Comparison of ENCODE assay signal across 1 cellular context in the genomic region with DNA sequence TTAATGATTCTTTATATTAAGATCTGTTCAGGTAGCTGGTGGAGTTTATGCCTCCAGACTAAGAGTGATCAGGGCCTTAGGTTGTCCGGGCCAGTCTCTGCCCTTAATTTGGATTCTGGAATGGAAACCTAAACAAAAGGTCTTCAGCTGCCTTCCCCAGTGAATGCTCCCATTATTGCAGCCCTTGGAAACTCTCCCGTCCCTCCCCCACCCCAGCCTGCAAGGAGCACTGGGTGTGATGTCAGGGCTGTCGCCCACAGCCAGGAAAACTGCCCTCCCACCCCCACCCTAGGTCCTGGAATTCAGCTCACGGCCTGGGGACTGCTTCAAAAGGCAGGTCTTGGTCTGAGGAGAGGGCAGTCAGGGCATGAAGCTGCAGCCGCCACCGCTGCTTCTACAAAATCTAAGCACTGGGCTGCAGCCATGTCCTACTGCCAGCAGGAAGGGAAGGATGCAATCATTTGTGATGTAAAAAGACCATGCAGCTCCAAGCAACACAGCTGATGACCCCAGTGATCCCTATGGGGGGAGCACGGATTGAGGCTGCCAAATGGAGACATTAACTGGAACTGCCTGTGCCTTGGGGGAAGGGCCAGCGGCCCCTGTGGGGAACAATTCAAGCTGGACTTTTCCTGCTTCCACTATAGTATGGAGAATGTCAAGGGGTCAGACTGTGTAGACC.
TF ChIP-seq lines count a peak whose summit lies in the region.

No MANE protein-coding gene starts in this region.

TF ChIP-seq in SK-N-SH, 30 proteins besides CTCF, POLR2A, EP300 and RAD21:
- TF ChIP-seq REST (IDR thresholded peaks at IDR 0.05; ENCODE audit: low read depth, low read length), result no peak
- TF ChIP-seq, protein P1, sequence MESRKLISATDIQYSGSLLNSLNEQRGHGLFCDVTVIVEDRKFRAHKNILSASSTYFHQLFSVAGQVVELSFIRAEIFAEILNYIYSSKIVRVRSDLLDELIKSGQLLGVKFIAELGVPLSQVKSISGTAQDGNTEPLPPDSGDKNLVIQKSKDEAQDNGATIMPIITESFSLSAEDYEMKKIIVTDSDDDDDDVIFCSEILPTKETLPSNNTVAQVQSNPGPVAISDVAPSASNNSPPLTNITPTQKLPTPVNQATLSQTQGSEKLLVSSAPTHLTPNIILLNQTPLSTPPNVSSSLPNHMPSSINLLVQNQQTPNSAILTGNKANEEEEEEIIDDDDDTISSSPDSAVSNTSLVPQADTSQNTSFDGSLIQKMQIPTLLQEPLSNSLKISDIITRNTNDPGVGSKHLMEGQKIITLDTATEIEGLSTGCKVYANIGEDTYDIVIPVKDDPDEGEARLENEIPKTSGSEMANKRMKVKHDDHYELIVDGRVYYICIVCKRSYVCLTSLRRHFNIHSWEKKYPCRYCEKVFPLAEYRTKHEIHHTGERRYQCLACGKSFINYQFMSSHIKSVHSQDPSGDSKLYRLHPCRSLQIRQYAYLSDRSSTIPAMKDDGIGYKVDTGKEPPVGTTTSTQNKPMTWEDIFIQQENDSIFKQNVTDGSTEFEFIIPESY (IDR thresholded peaks at IDR 0.05; ENCODE audit: borderline replicate concordance, low read depth), result no peak
- TF ChIP-seq CHD2 (IDR thresholded peaks at IDR 0.05; ENCODE audit: low read length, partially characterized antibody), result no peak
- no peak for TF ChIP-seq MEF2A (IDR thresholded peaks at IDR 0.05; ENCODE audit: borderline replicate concordance, low read depth)
- TF ChIP-seq MXI1 (IDR thresholded peaks at IDR 0.05; ENCODE audit: low read depth, low read length), result no peak
- TF ChIP-seq TEAD4 (IDR thresholded peaks at IDR 0.05; ENCODE audit: borderline replicate concordance, insufficient read depth), result no peak
- no peak for TF ChIP-seq TCF12 (IDR thresholded peaks at IDR 0.05)
- TF ChIP-seq TAF1 (IDR thresholded peaks at IDR 0.05; ENCODE audit: borderline replicate concordance, low read depth, low read length), result no peak
- no peak for TF ChIP-seq IRF3 (IDR thresholded peaks at IDR 0.05; ENCODE audit: low read depth, low read length)
- TF ChIP-seq FOXM1 (IDR thresholded peaks at IDR 0.05; ENCODE audit: low read depth), result no peak
- TF ChIP-seq MAX (IDR thresholded peaks at IDR 0.05; ENCODE audit: low read depth), result no peak
- TF ChIP-seq FOSL2 (IDR thresholded peaks at IDR 0.05; ENCODE audit: borderline replicate concordance, low read depth), result no peak
